9 cellular contexts compared by ENCODE assay signal in the genomic region with DNA sequence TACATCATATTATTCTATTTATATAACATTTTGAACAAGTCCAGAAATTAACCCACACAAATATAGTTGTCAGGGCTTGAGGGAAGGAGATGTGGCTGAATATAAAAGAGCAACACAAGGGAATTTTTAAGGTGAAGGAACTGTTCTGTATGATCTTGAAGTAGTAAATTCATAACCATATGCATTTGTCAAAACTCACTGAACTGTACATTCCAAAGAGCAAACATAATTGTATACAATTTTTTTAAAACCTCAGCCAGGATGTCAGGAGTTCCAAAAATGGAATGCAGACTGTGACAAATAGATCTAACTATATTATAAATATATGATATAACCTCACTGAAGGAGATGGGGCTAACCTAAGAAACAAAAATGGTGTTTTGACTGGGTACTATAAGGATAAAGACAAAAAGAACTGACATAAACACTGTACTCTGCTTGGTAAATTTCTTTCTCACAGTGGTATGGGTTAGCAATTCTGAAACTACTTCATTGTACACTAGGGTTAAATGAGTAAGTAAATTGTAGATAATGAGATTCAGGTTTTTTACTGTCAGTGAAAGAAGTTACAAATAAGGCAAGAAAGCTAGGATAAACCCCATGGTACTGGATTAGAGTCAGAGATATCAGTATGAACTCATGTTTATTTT. TPM values are rescaled to one million over a fixed set of nuclear protein-coding genes. Genes with fewer than 3 reads are reported as not detected.
DNase-seq lines count a peak whose midpoint lies in the region; ATAC-seq, FAIRE-seq and TF ChIP-seq lines count a peak whose summit lies in the region.
"Had no signal": no experiment of that assay in that cellular context is flagged by ENCODE, and none has a peak within 500 bp of the region (broad histone marks: within the 10 kb centered on the region; RNA-seq: fewer than 3 reads in every experiment).

No MANE protein-coding gene starts in this region.

- ATAC-seq in GM19455 (IDR thresholded peaks at IDR 0.05; ENCODE audit: unreplicated experiment) (peak; percentile 90), HG02981 (IDR thresholded peaks at IDR 0.05; ENCODE audit: unreplicated experiment) (peak; percentile 96)

- H3K36me3 ChIP-seq in adipocyte (ENCODE audit: control insufficient read depth, insufficient read depth, low read length, severe bottlenecking) (peaks cover 14% of the 10 kb centered on the region), sigmoid colon (no peaks in the 10 kb centered on the region)

- no peak for TF ChIP-seq EP300 in sigmoid colon (IDR thresholded peaks at IDR 0.05)

- intact Hi-C loops in sigmoid colon (cut with DNase I), result no loop called here

- DNase-seq in GM18507 (ENCODE audit: extremely low spot score, insufficient read length, low read depth) (peak; percentile 15), adipocyte (ENCODE audit: low read depth) (peak; percentile 26), NCI-H82 (lab: John Stamatoyannopoulos, UW) (no peak), sigmoid colon (no peak), H4 (ENCODE audit: low spot score) (no peak)
- no peak for DNase-seq in stimulated activated CD4-positive, alpha-beta T cell treated with anti-CD3 and anti-CD28 coated beads, Interleukin-4, amount 100 ng/mL, for 4 hours
- DNase-seq: left ventricle myocardium inferior had no signal

- H3K9ac ChIP-seq in adipocyte (ENCODE audit: low read length), result no peak overlapping the region

- FAIRE-seq in GM18507 (lab: Jason Lieb, UNC), result peak; percentile 86

- no peak overlapping the region for H3K27ac ChIP-seq in sigmoid colon
- H3K27ac ChIP-seq: left ventricle myocardium inferior had no signal

- TF ChIP-seq CTCF in sigmoid colon (IDR thresholded peaks at IDR 0.05), result no peak

- H3K27me3 ChIP-seq in adipocyte (replicated peaks; ENCODE audit: control insufficient read depth, insufficient read depth, low read length), result no peaks in the 10 kb centered on the region
- H3K27me3 ChIP-seq in sigmoid colon, result no peaks in the 10 kb centered on the region

- H3K4me3 ChIP-seq in adipocyte (ENCODE audit: low read length) (no peak overlapping the region), sigmoid colon (no peak overlapping the region)
- H3K4me3 ChIP-seq: left ventricle myocardium inferior had no signal

- no peaks in the 10 kb centered on the region for H3K9me3 ChIP-seq in adipocyte (ENCODE audit: control insufficient read depth, low read length)
- H3K9me3 ChIP-seq in sigmoid colon, result no peaks in the 10 kb centered on the region
- H3K9me3 ChIP-seq: left ventricle myocardium inferior had no signal

- H3K4me1 ChIP-seq in adipocyte (ENCODE audit: control insufficient read depth, insufficient read depth, low read length) (peaks cover under 1% of the 10 kb centered on the region), sigmoid colon (peaks cover 0 to 42% (median 20%) of the 10 kb centered on the region in 4 donors)

- no peak for TF ChIP-seq POLR2A in sigmoid colon (IDR thresholded peaks at IDR 0.05)

RNA-seq across cellular contexts. Expression of gene GOLGB1, which starts 14.4 kb away (rescaled TPM):
- total RNA-seq in sigmoid colon, result 10 to 100 TPM; 44.8 to 70.1 (median 54.5) TPM
- polyA plus RNA-seq in sigmoid colon, result 10 to 100 TPM in 2 of 3 donors, 1 to 10 TPM in 1; 9.7 to 25.3 (median 13.2) TPM
- 15.0 and 20.0 TPM in 2 replicates for total RNA-seq in H4 (2014; rRNA removed; shearing (Covaris generic))

Comparison
In these comparisons a context has a peak if more than half of its experiments do, and no peak if none do; other contexts are left out.
1. DNase-seq: peak in GM18507 (single experiment) and adipocyte (single experiment); none in stimulated activated CD4-positive, alpha-beta T cell treated with anti-CD3 and anti-CD28 coated beads, Interleukin-4, amount 100 ng/mL, for 4 hours (0 of 2), NCI-H82 (single experiment), sigmoid colon (single experiment) and H4 (single experiment).